ENCODE assay signal across 8 cellular contexts in the genomic region with DNA sequence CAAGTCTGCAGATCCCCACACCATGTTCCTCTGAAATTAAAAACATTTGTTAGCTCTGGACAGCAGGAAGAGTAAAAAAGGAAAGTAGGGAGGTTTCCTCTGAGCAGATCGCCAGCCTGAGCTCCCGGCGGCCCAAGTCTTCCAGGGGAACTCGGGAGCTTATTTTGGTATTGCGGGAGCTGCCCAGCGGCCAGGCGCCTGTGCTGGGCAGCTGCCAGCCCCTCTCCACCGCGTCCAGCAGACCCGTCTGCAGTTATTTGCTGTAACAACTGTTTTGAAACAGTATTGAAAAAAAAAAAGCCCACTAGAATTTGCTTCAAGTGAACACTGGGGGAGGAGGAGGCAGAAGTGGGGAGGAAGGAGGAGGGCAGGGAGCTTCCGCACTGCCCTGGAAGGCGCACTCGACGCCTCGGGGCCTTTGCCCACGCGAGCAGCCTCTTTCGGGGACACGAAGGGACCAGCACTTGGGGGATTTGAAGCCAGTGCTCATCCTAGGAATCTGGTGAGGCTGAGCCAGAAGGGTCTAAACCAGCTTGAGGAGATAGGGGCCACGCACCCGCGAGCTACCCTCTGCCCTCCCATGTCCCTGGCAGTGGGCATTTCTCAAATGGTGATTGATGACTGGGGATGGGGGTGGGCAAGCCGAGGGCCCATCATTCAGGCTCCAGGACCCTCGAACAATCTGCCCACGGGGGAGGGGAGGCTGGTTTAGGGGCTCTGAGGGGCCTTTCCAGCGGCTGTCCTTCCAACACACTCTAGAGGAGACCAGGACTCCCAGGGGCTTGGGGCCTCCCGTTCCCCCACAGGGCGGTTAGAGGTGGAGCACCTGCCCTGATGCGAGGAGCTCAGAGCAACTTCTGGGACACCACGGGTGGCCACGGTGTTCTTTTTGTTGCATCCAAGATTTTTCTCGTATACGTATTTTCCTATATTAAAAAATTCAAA.
DNase-seq lines count a peak whose midpoint lies in the region; ATAC-seq and TF ChIP-seq lines count a peak whose summit lies in the region.

No MANE protein-coding gene starts in this region.

- H3K9me3 ChIP-seq in DOHH2 (ENCODE audit: control insufficient read depth, insufficient read depth, low read length) (no peaks in the 10 kb centered on the region), SK-N-MC (ENCODE audit: low read depth, low read length) (no peaks in the 10 kb centered on the region), parathyroid adenoma (ENCODE audit: control insufficient read depth, low read length) (no peaks in the 10 kb centered on the region)

- DNase-seq in SK-N-MC (ENCODE audit: low read depth, low spot score) (no peak), foreskin fibroblast (peak; percentile 61 to 80), NCI-H526 treated with DMSO at 0.1 percent for 48 hours (lab: John Stamatoyannopoulos, UW) (no peak), amniotic stem cell (lab: John Stamatoyannopoulos, UW) (no peak), NCI-H2029 (lab: John Stamatoyannopoulos, UW) (no peak)

- H3K9me2 ChIP-seq in DOHH2 (replicated peaks; ENCODE audit: control insufficient read depth, low read length), result no peaks in the 10 kb centered on the region

- H3K27ac ChIP-seq in DOHH2 (ENCODE audit: low read depth, low read length) (no peak overlapping the region), SK-N-MC (peak overlapping the region; percentile 95), parathyroid adenoma (peak overlapping the region; percentile 81)

- H3K79me2 ChIP-seq in DOHH2 (ENCODE audit: control insufficient read depth, low read length), result peaks cover 5% of the 10 kb centered on the region; the same call in 1 of the 2 replicates
- H3K79me2 ChIP-seq in parathyroid adenoma, result no peaks in the 10 kb centered on the region

- H3K4me2 ChIP-seq in DOHH2 (ENCODE audit: low read length) (peak overlapping the region; percentile 76), parathyroid adenoma (ENCODE audit: low read length) (peak overlapping the region; percentile 64)

- H2AFZ ChIP-seq in parathyroid adenoma, result peak overlapping the region; percentile 47

- H4K20me1 ChIP-seq in DOHH2 (ENCODE audit: control insufficient read depth, insufficient read depth, low read depth, low read length), result peaks cover 2% of the 10 kb centered on the region; the same call in 1 of the 2 replicates

- H3F3A ChIP-seq in DOHH2 (ENCODE audit: control insufficient read depth, insufficient read depth), result peaks cover 5% of the 10 kb centered on the region; the same call in 1 of the 2 replicates

- H3K36me3 ChIP-seq in DOHH2 (ENCODE audit: control insufficient read depth, low read length) (no peaks in the 10 kb centered on the region), SK-N-MC (ENCODE audit: insufficient read depth, low read length) (no peaks in the 10 kb centered on the region), parathyroid adenoma (ENCODE audit: control insufficient read depth, insufficient read depth, low read length) (no peaks in the 10 kb centered on the region)

- H3K27me3 ChIP-seq in DOHH2 (ENCODE audit: control insufficient read depth, low read length), result peaks cover 7% of the 10 kb centered on the region; the same call in 1 of the 2 replicates
- H3K27me3 ChIP-seq in parathyroid adenoma (ENCODE audit: control insufficient read depth, insufficient read depth, low read length), result no peaks in the 10 kb centered on the region

- TF ChIP-seq CTCF in DOHH2 (IDR thresholded peaks at IDR 0.05; ENCODE audit: low read depth, low read length, poor library complexity, severe bottlenecking) (no peak), foreskin fibroblast (IDR thresholded peaks at IDR 0.05; ENCODE audit: low read depth, low read length) (no peak), parathyroid adenoma (IDR thresholded peaks at IDR 0.05) (no peak)

- H3K4me1 ChIP-seq in DOHH2 (ENCODE audit: control insufficient read depth, low read length), result peaks cover 30% of the 10 kb centered on the region
- H3K4me1 ChIP-seq in parathyroid adenoma, result peaks cover 25% of the 10 kb centered on the region

- H3K9ac ChIP-seq in SK-N-MC (ENCODE audit: insufficient read length) (peak overlapping the region; percentile 95), parathyroid adenoma (no peak overlapping the region)

- H3K4me3 ChIP-seq in DOHH2 (ENCODE audit: low read length) (peak overlapping the region; percentile 73), SK-N-MC (peak overlapping the region; percentile 95), foreskin fibroblast (ENCODE audit: low read depth in 1 of 2, low read length in 2 of 2) (peak overlapping the region; percentile 58 to 69), parathyroid adenoma (ENCODE audit: low read depth, low read length) (peak overlapping the region; percentile 61)

- ATAC-seq in HG03097 (IDR thresholded peaks at IDR 0.05; ENCODE audit: low FRiP score, unreplicated experiment), result no peak

Comparison
In these comparisons a context has a peak if more than half of its experiments do, and no peak if none do; other contexts are left out.
1. DNase-seq: peak in foreskin fibroblast (2 of 2); none in SK-N-MC (single experiment), NCI-H526 treated with DMSO at 0.1 percent for 48 hours (single experiment), amniotic stem cell (single experiment) and NCI-H2029 (single experiment).
2. Peak in every context shown above with its lines, with median percentiles within 50 percentile points of each other: H3K4me3 ChIP-seq.